In genomic region chr10:29470843-29471482, GRCh38 we compare ENCODE assay signal across 1 cellular context.
TF ChIP-seq lines count a peak whose summit lies in the region.

No MANE protein-coding gene starts in this region.

TF ChIP-seq in IMR-90, 13 proteins besides CTCF, POLR2A, EP300 and RAD21 (continued from another document):
- TF ChIP-seq ELK1 (IDR thresholded peaks at IDR 0.05; ENCODE audit: borderline replicate concordance, low read depth, low read length) (no peak), MAZ (IDR thresholded peaks at IDR 0.05; ENCODE audit: borderline replicate concordance, low read depth, low read length) (no peak), MXI1 (IDR thresholded peaks at IDR 0.05; ENCODE audit: borderline replicate concordance, low read depth, low read length) (no peak)
